ENCODE assay signal across 18 cellular contexts in genomic region chr1:80594013-80594412, GRCh38.
"Had no signal": no experiment of that assay in that cellular context is flagged by ENCODE, and none has a peak within 500 bp of the region (broad histone marks: within the 10 kb centered on the region; RNA-seq: fewer than 3 reads in every experiment).

No MANE protein-coding gene starts in this region.

- ATAC-seq: activated CD4-positive, CD25-positive, alpha-beta regulatory T cell treated with anti-CD3 and anti-CD28 coated beads, Interleukin-2, amount 50 U/mL, for 24 hours; activated naive CD8-positive, alpha-beta T cell treated with anti-CD3 and anti-CD28 coated beads, Interleukin-2, amount 50 U/mL, for 24 hours; effector memory CD8-positive, alpha-beta T cell; natural killer cell treated with Interleukin-12 subunit alpha and Interleukin-12 subunit beta and Interleukin-15 and Interleukin-18, amount 100 ng/mL, for 72 hours; right cardiac atrium; stimulated activated naive CD8-positive, alpha-beta T cell treated with anti-CD3 and anti-CD28 coated beads, Interleukin-15, Interleukin-2, amounts not matched to agents 100 U/mL and 50 U/mL, for 24 hours had no signal

- H3K4me3 ChIP-seq: skin epidermis, suprapubic skin, upper lobe of left lung had no signal

- H3K27me3 Mint-ChIP-seq: activated naive CD8-positive, alpha-beta T cell treated with anti-CD3 and anti-CD28 coated beads, Interleukin-2, amount 50 U/mL, for 24 hours; effector memory CD8-positive, alpha-beta T cell; natural killer cell treated with Interleukin-12 subunit alpha and Interleukin-12 subunit beta and Interleukin-15 and Interleukin-18, amount 100 ng/mL, for 72 hours had no signal

- H3K27me3 ChIP-seq: suprapubic skin, upper lobe of left lung had no signal

- DNase-seq: activated CD4-positive, alpha-beta T cell treated with anti-CD3 and anti-CD28 coated beads, Interleukin-2, amount 50 U/mL, for 1 hour; activated naive CD4-positive, alpha-beta T cell treated with Interleukin-2 at 50 U/mL for 16 hours; activated naive CD8-positive, alpha-beta T cell treated with anti-CD3 and anti-CD28 coated beads, Interleukin-2, amount 50 U/mL, for 24 hours; aorta; dermis blood vessel endothelial cell; effector memory CD8-positive, alpha-beta T cell; kidney; mesendoderm; nucleus accumbens; right cardiac atrium; stimulated activated CD4-positive, alpha-beta T cell treated with anti-CD3 and anti-CD28 coated beads, Interleukin-4, amount 100 ng/mL, for 24 hours; stimulated activated naive CD8-positive, alpha-beta T cell treated with anti-CD3 and anti-CD28 coated beads, Interleukin-15, Interleukin-2, amounts not matched to agents 100 U/mL and 50 U/mL, for 24 hours; T-helper 9 cell; upper lobe of left lung had no signal

- H3K27ac ChIP-seq: skin epidermis, suprapubic skin, upper lobe of left lung had no signal

- H3K4me3 Mint-ChIP-seq: activated naive CD8-positive, alpha-beta T cell treated with anti-CD3 and anti-CD28 coated beads, Interleukin-2, amount 50 U/mL, for 24 hours; effector memory CD8-positive, alpha-beta T cell; natural killer cell treated with Interleukin-12 subunit alpha and Interleukin-12 subunit beta and Interleukin-15 and Interleukin-18, amount 100 ng/mL, for 72 hours had no signal

- H3K4me1 ChIP-seq: suprapubic skin, upper lobe of left lung had no signal

- H3K4me1 Mint-ChIP-seq: activated naive CD8-positive, alpha-beta T cell treated with anti-CD3 and anti-CD28 coated beads, Interleukin-2, amount 50 U/mL, for 24 hours had no signal

- H3K36me3 ChIP-seq: suprapubic skin, upper lobe of left lung had no signal

- H3K27ac Mint-ChIP-seq: activated naive CD8-positive, alpha-beta T cell treated with anti-CD3 and anti-CD28 coated beads, Interleukin-2, amount 50 U/mL, for 24 hours; effector memory CD8-positive, alpha-beta T cell; natural killer cell treated with Interleukin-12 subunit alpha and Interleukin-12 subunit beta and Interleukin-15 and Interleukin-18, amount 100 ng/mL, for 72 hours had no signal
